In genomic region chr22:46753761-46754109, GRCh38 we compare ENCODE assay signal across 11 cellular contexts. TPM values are rescaled to one million over a fixed set of nuclear protein-coding genes. Genes with fewer than 3 reads are reported as not detected.
DNase-seq lines count a peak whose midpoint lies in the region; ATAC-seq, FAIRE-seq and TF ChIP-seq lines count a peak whose summit lies in the region.
"Had no signal": no experiment of that assay in that cellular context is flagged by ENCODE, and none has a peak within 500 bp of the region (broad histone marks: within the 10 kb centered on the region; RNA-seq: fewer than 3 reads in every experiment).

No MANE protein-coding gene starts in this region.

- H3K27ac Mint-ChIP-seq in CD14-positive monocyte = peak overlapping the region; percentile 100

- H3K36me3 ChIP-seq in keratinocyte (ENCODE audit: control insufficient read depth in 2 of 2, extremely low read depth in 1 of 2, insufficient read depth in 2 of 2, low read length in 2 of 2) (no peaks in the 10 kb centered on the region), skeletal muscle tissue (ENCODE audit: control insufficient read depth in 3 of 3, insufficient read depth in 3 of 3, low read length in 3 of 3) (no peaks in the 10 kb centered on the region)
- H3K36me3 ChIP-seq: WERI-Rb-1 had no signal

- DNase-seq in CD14-positive monocyte (ENCODE audit: low spot score) = no peak
- DNase-seq in keratinocyte (ENCODE audit: low read depth, low spot score) = no peak
- DNase-seq in NCI-H1694 treated with DMSO at 0.1 percent for 48 hours (lab: John Stamatoyannopoulos, UW) = no peak
- no peak for DNase-seq in hepatic stellate cell (ENCODE audit: low spot score)
- DNase-seq in SKM-1 treated with dmso at 0.1 percent for 144 hours (lab: John Stamatoyannopoulos, UW; ENCODE audit: unreplicated experiment) = no peak
- DNase-seq: effector memory CD8-positive, alpha-beta T cell; NCI-H187; WERI-Rb-1 had no signal

- H3K27me3 Mint-ChIP-seq in CD14-positive monocyte (ENCODE audit: low read depth in 3 of 3) = peaks cover 0 to 10% (median 7%) of the 10 kb centered on the region in 3 donors
- H3K27me3 Mint-ChIP-seq: effector memory CD8-positive, alpha-beta T cell had no signal

- H3K4me1 ChIP-seq in keratinocyte (ENCODE audit: control insufficient read depth, extremely low read depth, insufficient read depth, low read length) (peaks cover 14% of the 10 kb centered on the region), skeletal muscle tissue (ENCODE audit: control insufficient read depth in 3 of 3, insufficient read depth in 3 of 3, low read length in 3 of 3) (peaks cover 52 to 68% (median 65%) of the 10 kb centered on the region in 3 donors)

- H3K27ac ChIP-seq in angular gyrus (ENCODE audit: low read depth, low read length) = peak overlapping the region; percentile 6
- H3K27ac ChIP-seq in keratinocyte (ENCODE audit: control insufficient read depth, insufficient read depth, low read length) = peak overlapping the region; percentile 77
- H3K27ac ChIP-seq in skeletal muscle tissue (ENCODE audit: low read depth, low read length) = peak overlapping the region; percentile 96
- H3K27ac ChIP-seq: WERI-Rb-1 had no signal

- H3K4me3 Mint-ChIP-seq in CD14-positive monocyte = peak overlapping the region; percentile 56 to 79

- H3K9ac ChIP-seq in keratinocyte (ENCODE audit: control insufficient read depth, extremely low read depth, insufficient read depth, low read length) (peak overlapping the region; percentile 65), skeletal muscle tissue (ENCODE audit: low read depth in 1 of 3, low read length in 3 of 3) (peak overlapping the region; percentile 63 to 83 (median 75))

- intact Hi-C loops in CD14-positive monocyte (cut with micrococcal nuclease) = loop anchor here (1.0 to 5.0 kb wide), 5 partner anchors 10 to 39 kb away; partner anchors contain the start of gene CERK (in 1 of the 2)

- H3K27me3 ChIP-seq in keratinocyte (ENCODE audit: control insufficient read depth, extremely low read depth, insufficient read depth, low read length) (peaks cover 3% of the 10 kb centered on the region), skeletal muscle tissue (ENCODE audit: control insufficient read depth in 3 of 3, insufficient read depth in 3 of 3, low read length in 3 of 3) (no peaks in the 10 kb centered on the region)

- H3K79me2 ChIP-seq in keratinocyte (ENCODE audit: control insufficient read depth, insufficient read depth, low read length) = no peaks in the 10 kb centered on the region

- H3K9me1 ChIP-seq in keratinocyte (ENCODE audit: control insufficient read depth, extremely low read depth, insufficient read depth, low read length) = no peaks in the 10 kb centered on the region

- peaks cover 5 to 8% of the 10 kb centered on the region in 2 donors for H3K36me3 Mint-ChIP-seq in CD14-positive monocyte

- peaks cover 5 to 16% (median 9%) of the 10 kb centered on the region in 7 donors for H3K9me3 Mint-ChIP-seq in CD14-positive monocyte
- H3K9me3 Mint-ChIP-seq: effector memory CD8-positive, alpha-beta T cell had no signal

- no peak overlapping the region for H2AFZ ChIP-seq in keratinocyte (ENCODE audit: control insufficient read depth, low read length)

- no peaks in the 10 kb centered on the region for H3K9me3 ChIP-seq in keratinocyte (ENCODE audit: control insufficient read depth, low read depth, low read length)
- H3K9me3 ChIP-seq in skeletal muscle tissue (ENCODE audit: control insufficient read depth in 3 of 3, low read length in 3 of 3) = no peaks in the 10 kb centered on the region

- dilution Hi-C loops in keratinocyte (cut with MboI; ENCODE audit: extremely low pct_ligation_motif_present, low sequenced_read_pairs) = no loop called here

- peak overlapping the region; percentile 37 for H3K4me2 ChIP-seq in keratinocyte (ENCODE audit: control insufficient read depth, extremely low read depth, insufficient read depth, low read depth, low read length)

- ATAC-seq in esophagus mucosa = no peak

- H3K4me3 ChIP-seq in keratinocyte (ENCODE audit: control insufficient read depth in 2 of 3, extremely low read depth in 1 of 3, insufficient read depth in 2 of 3, low read depth in 1 of 3, low read length in 3 of 3) (no peak overlapping the region), skeletal muscle tissue (ENCODE audit: low read length in 3 of 3) (peak overlapping the region; percentile 56 to 70 (median 59))

- TF ChIP-seq CTCF in CD14-positive monocyte (IDR thresholded peaks at IDR 0.05) (no peak), keratinocyte (optimal IDR thresholded peaks at IDR 0.05 in 1 of 3, IDR thresholded peaks at IDR 0.05 in 1 of 3, conservative IDR thresholded peaks at IDR 0.05 in 1 of 3; ENCODE audit: extremely low read depth in 1 of 3, insufficient read depth in 2 of 3, low read length in 3 of 3) (no peak)

- H3K4me1 Mint-ChIP-seq in CD14-positive monocyte = peaks cover 84% of the 10 kb centered on the region

- FAIRE-seq in keratinocyte (lab: Jason Lieb, UNC) = no peak

- no peaks in the 10 kb centered on the region for H4K20me1 ChIP-seq in keratinocyte (ENCODE audit: control insufficient read depth, extremely low read depth, insufficient read depth, low read length)

RNA-seq across cellular contexts. Expression of gene TBC1D22A, which starts 8.7 kb away (rescaled TPM):
- polyA plus RNA-seq in CD14-positive monocyte (10 to 100 TPM; 25.9 to 29.5 TPM), keratinocyte (17.7 to 22.7 TPM (median 20.9 TPM) in 3 replicates)
- 25.3 TPM for polyA plus RNA-seq in keratinocyte (2011; ENCODE audit: low read depth)
- 20.4 and 25.8 TPM in 2 replicates for polyA plus RNA-seq in keratinocyte (2011; cell fraction: cytosol; rRNA removed)
- polyA plus RNA-seq in keratinocyte (2011; cell fraction: nucleus; rRNA removed) = 16.9 and 19.1 TPM in 2 replicates
- 15.0 and 23.9 TPM in 2 replicates for polyA plus RNA-seq in keratinocyte (2012; ENCODE audit: low replicate concordance)
- polyA minus RNA-seq in keratinocyte = 14.2 to 21.3 TPM (median 14.7 TPM) in 3 replicates
- polyA minus RNA-seq in keratinocyte (2011; cell fraction: cytosol; rRNA and poly(A)+ RNA removed) = 19.6 TPM
- 11.9 and 20.6 TPM in 2 replicates for polyA minus RNA-seq in keratinocyte (2011; cell fraction: nucleus; rRNA and poly(A)+ RNA removed)
- total RNA-seq in skeletal muscle tissue (6.8 TPM), esophagus mucosa (21.4 TPM)

RNA-seq across cellular contexts. Expression of gene CERK, which starts 15.7 kb away (rescaled TPM):
- 10 to 100 TPM; 22.4 to 24.5 TPM for polyA plus RNA-seq in CD14-positive monocyte
- 11.7 to 12.7 TPM (median 11.9 TPM) in 3 replicates for polyA plus RNA-seq in keratinocyte
- 10.3 TPM for polyA plus RNA-seq in keratinocyte (2011; ENCODE audit: low read depth)
- polyA plus RNA-seq in keratinocyte (2011; cell fraction: cytosol; rRNA removed) = 7.9 and 9.0 TPM in 2 replicates
- polyA plus RNA-seq in keratinocyte (2011; cell fraction: nucleus; rRNA removed) = 8.3 and 9.7 TPM in 2 replicates
- 11.7 and 12.5 TPM in 2 replicates for polyA plus RNA-seq in keratinocyte (2012; ENCODE audit: low replicate concordance)
- polyA minus RNA-seq in keratinocyte = 19.9 to 24.0 TPM (median 20.7 TPM) in 3 replicates
- 20.1 TPM for polyA minus RNA-seq in keratinocyte (2011; cell fraction: cytosol; rRNA and poly(A)+ RNA removed)
- polyA minus RNA-seq in keratinocyte (2011; cell fraction: nucleus; rRNA and poly(A)+ RNA removed) = 7.1 and 9.8 TPM in 2 replicates
- 18.3 TPM for total RNA-seq in skeletal muscle tissue
- 21.9 TPM for total RNA-seq in esophagus mucosa

Comparison
In these comparisons a context has a peak if more than half of its experiments do, and no peak if none do; other contexts are left out.
1. H3K27ac ChIP-seq: peak in every context shown above with its lines; median percentile 96 in skeletal muscle tissue; 77 in keratinocyte; 6 in angular gyrus.
2. H3K4me3 ChIP-seq: peak in skeletal muscle tissue (3 of 3); none in keratinocyte (0 of 3).